ENCODE assay signal across 9 cellular contexts in the genomic region with DNA sequence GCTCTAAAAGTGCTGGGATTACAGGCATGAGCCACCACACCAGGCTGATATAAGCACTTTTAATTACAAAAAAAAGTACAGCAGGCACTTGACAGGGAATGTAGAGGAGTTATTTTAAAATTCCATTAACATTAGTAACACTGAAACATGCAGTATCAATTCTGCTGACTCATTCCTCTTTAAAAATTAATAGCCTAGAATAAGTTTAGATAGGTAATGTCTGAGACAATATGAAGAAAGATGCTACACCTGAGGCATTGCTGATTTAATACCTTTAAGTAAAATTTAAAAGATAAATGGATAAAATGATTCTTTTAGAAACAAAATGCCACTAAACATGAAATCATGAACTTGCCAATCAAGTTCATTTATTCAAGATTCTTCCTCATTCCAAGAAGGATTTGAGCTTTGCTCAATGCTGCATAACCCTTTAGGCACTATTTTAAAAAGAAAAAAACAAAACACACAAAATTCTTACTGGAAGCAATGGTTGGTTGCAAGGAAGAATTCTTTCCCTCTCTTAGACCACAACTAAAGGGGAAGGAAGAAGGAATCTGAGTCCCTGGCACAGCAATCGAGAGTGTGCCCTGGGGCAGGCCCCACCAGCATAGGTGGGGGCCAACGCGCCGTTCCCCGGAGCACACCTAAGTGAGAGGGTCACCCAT. TPM values are rescaled to one million over a fixed set of nuclear protein-coding genes. Genes with fewer than 3 reads are reported as not detected.
DNase-seq lines count a peak whose midpoint lies in the region; ATAC-seq and TF ChIP-seq lines count a peak whose summit lies in the region.
"Had no signal": no experiment of that assay in that cellular context is flagged by ENCODE, and none has a peak within 500 bp of the region (broad histone marks: within the 10 kb centered on the region; RNA-seq: fewer than 3 reads in every experiment).

No MANE protein-coding gene starts in this region.

- in situ Hi-C loops in mammary epithelial cell (cut with MboI; ENCODE audit: low sequenced_read_pairs in 2 of 2): no loop called here

- H3K36me3 ChIP-seq in Karpas-422 (ENCODE audit: insufficient read depth, low read length) (peaks cover 16% of the 10 kb centered on the region), mammary epithelial cell (ENCODE audit: insufficient read depth, low read length) (peaks cover 7% of the 10 kb centered on the region), left lung (peaks cover 0 to 6% of the 10 kb centered on the region in 2 donors)

- H3K79me2 ChIP-seq in Karpas-422 (ENCODE audit: low read length) (peaks cover 93% of the 10 kb centered on the region), mammary epithelial cell (ENCODE audit: insufficient read depth, low read length) (peaks cover 92% of the 10 kb centered on the region)

- H2AFZ ChIP-seq in Karpas-422 (ENCODE audit: low read length) (no peak overlapping the region), mammary epithelial cell (ENCODE audit: low read depth, low read length) (no peak overlapping the region)

- H3K9ac ChIP-seq in Karpas-422 (ENCODE audit: low read length) (no peak overlapping the region), mammary epithelial cell (ENCODE audit: insufficient read depth, low read length) (no peak overlapping the region)

- H3K9me2 ChIP-seq in Karpas-422 (replicated peaks; ENCODE audit: insufficient read depth, low read length): no peaks in the 10 kb centered on the region

- H3K4me1 ChIP-seq in Karpas-422 (ENCODE audit: low read length) (peaks cover 3% of the 10 kb centered on the region; the same call in 1 of the 2 replicates), mammary epithelial cell (ENCODE audit: insufficient read depth, low read length) (peaks cover 23% of the 10 kb centered on the region), left lung (peaks cover 7 to 17% of the 10 kb centered on the region in 2 donors)

- TF ChIP-seq CTCF in AG10803 (conservative IDR thresholded peaks at IDR 0.05; ENCODE audit: low read length): no peak
- no peak for TF ChIP-seq CTCF in mammary epithelial cell (conservative IDR thresholded peaks at IDR 0.05 in 1 of 2, IDR thresholded peaks at IDR 0.05 in 1 of 2; ENCODE audit: extremely low read depth in 1 of 2, insufficient read depth in 1 of 2, low read depth in 1 of 2, low read length in 2 of 2)
- no peak for TF ChIP-seq CTCF in left lung (IDR thresholded peaks at IDR 0.05)

- H3K27me3 ChIP-seq in Karpas-422 (ENCODE audit: low read length) (no peaks in the 10 kb centered on the region), mammary epithelial cell (ENCODE audit: insufficient read depth, low read length) (no peaks in the 10 kb centered on the region), left lung (no peaks in the 10 kb centered on the region)

- H3K9me3 ChIP-seq in Karpas-422 (ENCODE audit: low read length) (no peaks in the 10 kb centered on the region), mammary epithelial cell (replicated peaks; ENCODE audit: insufficient read depth, low read length) (no peaks in the 10 kb centered on the region), left lung (no peaks in the 10 kb centered on the region)

- H3K27ac ChIP-seq in Karpas-422 (ENCODE audit: low read length) (peak overlapping the region; percentile 14; the same call in 1 of the 2 replicates), mammary epithelial cell (ENCODE audit: insufficient read depth, low read depth, low read length) (peak overlapping the region; percentile 60), left lung (peak overlapping the region; percentile 71 to 75)

- intact Hi-C loops in mammary epithelial cell (cut with micrococcal nuclease) (loop anchor here (1.0 to 2.0 kb wide), 2 partner anchors 16 to 26 kb away; a partner anchor contains a TSS), left lung (cut with DNase I) (no loop called here)

- ATAC-seq in left lung (peak; percentile 90), HG02610 (IDR thresholded peaks at IDR 0.05; ENCODE audit: unreplicated experiment) (no peak)

- H4K20me1 ChIP-seq in Karpas-422 (ENCODE audit: insufficient read depth, low read depth, low read length) (peaks cover 5% of the 10 kb centered on the region; the same call in 1 of the 2 replicates), mammary epithelial cell (ENCODE audit: insufficient read depth, low read length) (peaks cover 3% of the 10 kb centered on the region)

- H3K4me2 ChIP-seq in Karpas-422 (ENCODE audit: low read depth, low read length, poor library complexity, severe bottlenecking): no peak overlapping the region
- H3K4me2 ChIP-seq in mammary epithelial cell (ENCODE audit: insufficient read depth, low read depth, low read length): peak overlapping the region; percentile 64

- no peak overlapping the region for H3K4me3 ChIP-seq in AG10803 (ENCODE audit: low read length)
- no peak overlapping the region for H3K4me3 ChIP-seq in Karpas-422 (ENCODE audit: low read length)
- H3K4me3 ChIP-seq in mammary epithelial cell (replicated peaks in 1 of 3; ENCODE audit: insufficient read depth in 1 of 3, low read depth in 2 of 3, low read length in 3 of 3): peak overlapping the region in 1 of 3 experiments; percentile 2
- H3K4me3 ChIP-seq in left lung: no peak overlapping the region

- BruUV-seq in mammary epithelial cell (replicated peaks; lab: Mats Ljungman, UMichigan): no TSS peak

- POLR2A ChIA-PET in HEK293T (lab: Yijun Ruan, JAX): no interaction called here

- CTCF ChIA-PET in mammary epithelial cell (lab: Charles Lee; ENCODE audit: low non-redundant PET) (no interaction called here), HEK293T (lab: Yijun Ruan, JAX) (no interaction called here)

- dilution Hi-C loops in mammary epithelial cell (cut with HindIII; ENCODE audit: low sequenced_read_pairs): no loop called here

- DNase-seq in AG10803 (ENCODE audit: low read depth) (peak; percentile 78), Karpas-422 (no peak), mammary epithelial cell (peak; percentile 36), left lung (no peak), HEK293T (ENCODE audit: extremely low spot score) (no peak)
- no peak for DNase-seq in stimulated activated naive CD4-positive, alpha-beta T cell treated with Interleukin-2 at 50 U/mL for 16 hours (lab: John Stamatoyannopoulos, UW)
- DNase-seq in stimulated activated CD4-positive, alpha-beta T cell treated with anti-CD3 and anti-CD28 coated beads, Interleukin-12 subunit alpha, Interleukin-12 subunit beta, amount 100 ng/mL, for 4 hours: no peak
- DNase-seq: H7 had no signal

- WGBS in mammary epithelial cell (ENCODE audit: low coverage, missing lambda C conversion rate): 4% methylated on average over 5 of the region's 5 CpGs

TF ChIP-seq in HEK293T, 16 proteins besides CTCF, POLR2A, EP300 and RAD21:
- TF ChIP-seq ARNT (IDR thresholded peaks at IDR 0.05): no peak

RNA-seq across cellular contexts. Expression of a gene that starts 26.6 kb away (rescaled TPM):
- 216 and 242 TPM in 2 replicates for total RNA-seq in Karpas-422 (2014; rRNA removed; shearing (Covaris generic); ENCODE audit: low replicate concordance)
- total RNA-seq in mammary epithelial cell (100 to 1,000 TPM in 1 of 2 donors, 10 to 100 TPM in 1; 78.9 to 101 TPM), left lung (10 to 100 TPM; 69.7 to 75.7 TPM)
- polyA plus RNA-seq in mammary epithelial cell: 60.5 TPM
- 84.7 TPM for polyA minus RNA-seq in mammary epithelial cell

RNA-seq across cellular contexts. Expression of a gene that starts 53.7 kb away (rescaled TPM):
- total RNA-seq in Karpas-422 (2014; rRNA removed; shearing (Covaris generic); ENCODE audit: low replicate concordance): 15.9 and 40.0 TPM in 2 replicates
- total RNA-seq in mammary epithelial cell (10 to 100 TPM in 1 of 2 donors, 1 to 10 TPM in 1; 5.0 to 18.4 TPM), left lung (10 to 100 TPM; 10.8 to 17.3 TPM)
- polyA plus RNA-seq in mammary epithelial cell: 10.5 TPM
- polyA minus RNA-seq in mammary epithelial cell: 2.3 TPM

Comparison
In these comparisons a context has a peak if more than half of its experiments do, and no peak if none do; other contexts are left out.
1. DNase-seq: peak in AG10803 (single experiment) and mammary epithelial cell (single experiment); none in Karpas-422 (single experiment), left lung (0 of 2), HEK293T (single experiment), stimulated activated naive CD4-positive, alpha-beta T cell treated with Interleukin-2 at 50 U/mL for 16 hours (single experiment) and stimulated activated CD4-positive, alpha-beta T cell treated with anti-CD3 and anti-CD28 coated beads, Interleukin-12 subunit alpha, Interleukin-12 subunit beta, amount 100 ng/mL, for 4 hours (single experiment).
2. H3K27ac ChIP-seq: peak in every context shown above with its lines; median percentile 73 in left lung; 60 in mammary epithelial cell; 14 in Karpas-422.